10 cellular contexts compared by ENCODE assay signal in genomic region chr15:31341501-31342195, GRCh38. TPM values are rescaled to one million over a fixed set of nuclear protein-coding genes. Genes with fewer than 3 reads are reported as not detected.
DNase-seq lines count a peak whose midpoint lies in the region; ATAC-seq and TF ChIP-seq lines count a peak whose summit lies in the region.
"Had no signal": no experiment of that assay in that cellular context is flagged by ENCODE, and none has a peak within 500 bp of the region (broad histone marks: within the 10 kb centered on the region; RNA-seq: fewer than 3 reads in every experiment).

No MANE protein-coding gene starts in this region.

- H3K27ac ChIP-seq in dorsolateral prefrontal cortex, result peak overlapping the region in 56 of 59 donors; percentile 53 to 100 (median 89)
- H3K27ac ChIP-seq in psoas muscle, result no peak overlapping the region

- no peaks in the 10 kb centered on the region for H3K9me3 Mint-ChIP-seq in T-helper 1 cell treated with Interleukin-12 subunit alpha and Interleukin-12 subunit beta and Interleukin-4 antibody, amounts not matched to agents 30 μg/mL and 1 μg/mL, for 36 hours
- H3K9me3 Mint-ChIP-seq in stimulated activated effector memory CD8-positive, alpha-beta T cell treated with anti-CD3 and anti-CD28 coated beads, Interleukin-12 subunit alpha, Interleukin-12 subunit beta, amount 100 ng/mL, for 72 hours, result no peaks in the 10 kb centered on the region

- H3K27me3 ChIP-seq in dorsolateral prefrontal cortex (no peaks in the 10 kb centered on the region), psoas muscle (ENCODE audit: insufficient read depth in 3 of 3, low read length in 2 of 3) (no peaks in the 10 kb centered on the region)

- H3K36me3 ChIP-seq in psoas muscle (ENCODE audit: insufficient read depth in 1 of 2, low read depth in 1 of 2), result no peaks in the 10 kb centered on the region

- H3K36me3 Mint-ChIP-seq in T-helper 1 cell treated with Interleukin-12 subunit alpha and Interleukin-12 subunit beta and Interleukin-4 antibody, amounts not matched to agents 30 μg/mL and 1 μg/mL, for 36 hours (ENCODE audit: low read depth), result peaks cover 22% of the 10 kb centered on the region
- peaks cover 34% of the 10 kb centered on the region for H3K36me3 Mint-ChIP-seq in stimulated activated effector memory CD8-positive, alpha-beta T cell treated with anti-CD3 and anti-CD28 coated beads, Interleukin-12 subunit alpha, Interleukin-12 subunit beta, amount 100 ng/mL, for 72 hours

- 96 to 97% (median 96%) methylated on average over 4 of the region's 4 CpGs for WGBS in psoas muscle, 3 donors

- no peak for ATAC-seq in stimulated activated effector memory CD8-positive, alpha-beta T cell treated with anti-CD3 and anti-CD28 coated beads, Interleukin-12 subunit alpha, Interleukin-12 subunit beta, amount 100 ng/mL, for 72 hours
- ATAC-seq in psoas muscle, result no peak

- peaks cover 87% of the 10 kb centered on the region for H3K4me1 ChIP-seq in psoas muscle

- no peaks in the 10 kb centered on the region for H3K27me3 Mint-ChIP-seq in T-helper 1 cell treated with Interleukin-12 subunit alpha and Interleukin-12 subunit beta and Interleukin-4 antibody, amounts not matched to agents 30 μg/mL and 1 μg/mL, for 36 hours (ENCODE audit: low read depth)

- H3K4me3 ChIP-seq in dorsolateral prefrontal cortex, result peak overlapping the region in 16 of 59 donors; percentile 0 to 52 (median 10)
- H3K4me3 ChIP-seq in psoas muscle, result no peak overlapping the region

- DNase-seq in T-helper 1 cell (no peak), NCI-H69 (lab: John Stamatoyannopoulos, UW) (peak; percentile 54), dorsolateral prefrontal cortex (peak in 2 of 10 donors; percentile 9 to 37), NCI-H510A (lab: John Stamatoyannopoulos, UW) (no peak), psoas muscle (no peak)
- DNase-seq in stimulated activated effector memory CD8-positive, alpha-beta T cell treated with anti-CD3 and anti-CD28 coated beads, Interleukin-12 subunit alpha, Interleukin-12 subunit beta, amount 100 ng/mL, for 72 hours (ENCODE audit: low spot score in 2 of 2), result no peak
- no peak for DNase-seq in stimulated activated CD4-positive, alpha-beta T cell treated with anti-CD3 and anti-CD28 coated beads, Interleukin-1b, Interleukin-23, amount 100 ng/mL, for 48 hours
- DNase-seq: EL, kidney had no signal

- H3K9me3 ChIP-seq in psoas muscle, result no peaks in the 10 kb centered on the region

- H3K4me1 Mint-ChIP-seq in T-helper 1 cell treated with Interleukin-12 subunit alpha and Interleukin-12 subunit beta and Interleukin-4 antibody, amounts not matched to agents 30 μg/mL and 1 μg/mL, for 36 hours (ENCODE audit: low read depth), result peaks cover 82% of the 10 kb centered on the region
- peaks cover 99% of the 10 kb centered on the region for H3K4me1 Mint-ChIP-seq in stimulated activated effector memory CD8-positive, alpha-beta T cell treated with anti-CD3 and anti-CD28 coated beads, Interleukin-12 subunit alpha, Interleukin-12 subunit beta, amount 100 ng/mL, for 72 hours

- peak overlapping the region; percentile 86 for H3K27ac Mint-ChIP-seq in T-helper 1 cell treated with Interleukin-12 subunit alpha and Interleukin-12 subunit beta and Interleukin-4 antibody, amounts not matched to agents 30 μg/mL and 1 μg/mL, for 36 hours
- peak overlapping the region; percentile 99 for H3K27ac Mint-ChIP-seq in stimulated activated effector memory CD8-positive, alpha-beta T cell treated with anti-CD3 and anti-CD28 coated beads, Interleukin-12 subunit alpha, Interleukin-12 subunit beta, amount 100 ng/mL, for 72 hours

- H3K4me3 Mint-ChIP-seq in T-helper 1 cell treated with Interleukin-12 subunit alpha and Interleukin-12 subunit beta and Interleukin-4 antibody, amounts not matched to agents 30 μg/mL and 1 μg/mL, for 36 hours, result peak overlapping the region; percentile 69
- peak overlapping the region; percentile 100 for H3K4me3 Mint-ChIP-seq in stimulated activated effector memory CD8-positive, alpha-beta T cell treated with anti-CD3 and anti-CD28 coated beads, Interleukin-12 subunit alpha, Interleukin-12 subunit beta, amount 100 ng/mL, for 72 hours

- intact Hi-C loops in dorsolateral prefrontal cortex (cut with DNase I), result loop anchor here in 1 of 2 donors (2.0 kb wide), 1 partner anchor 23 kb away; no protein-coding TSS in a partner anchor
- intact Hi-C loops in psoas muscle (cut with DNase I), result loop anchor here in 1 of 2 donors (10.0 kb wide), 1 partner anchor 377 kb away; no protein-coding TSS in a partner anchor

- TF ChIP-seq CTCF in dorsolateral prefrontal cortex (IDR thresholded peaks at IDR 0.05 in 54 of 56, conservative IDR thresholded peaks at IDR 0.05 in 2 of 56; ENCODE audit: low read depth in 1 of 56, partially characterized antibody in 56 of 56), result no peak
- TF ChIP-seq CTCF in psoas muscle (IDR thresholded peaks at IDR 0.05), result no peak

RNA-seq across cellular contexts. Expression of gene KLF13, which starts 15.0 kb away (rescaled TPM):
- total RNA-seq in dorsolateral prefrontal cortex (100 to 1,000 TPM in 101 of 120 experiments, 10 to 100 TPM in 19; 73.4 to 179 (median 116) TPM), psoas muscle (10 to 100 TPM; 11.9 to 45.6 (median 25.2) TPM)
- 10 to 100 TPM; 14.5 to 29.0 (median 20.4) TPM for polyA plus RNA-seq in psoas muscle
